8 cellular contexts compared by ENCODE assay signal in genomic region chr3:195208183-195208582, GRCh38.
DNase-seq lines count a peak whose midpoint lies in the region; ATAC-seq and TF ChIP-seq lines count a peak whose summit lies in the region.

No MANE protein-coding gene starts in this region.

- DNase-seq in activated CD8-positive, alpha-beta memory T cell treated with anti-CD3 and anti-CD28 coated beads for 24 hours: peak; percentile 57
- no peak for DNase-seq in activated CD8-positive, alpha-beta memory T cell treated with anti-CD3 and anti-CD28 coated beads, Interleukin-2, amount 50 U/mL, for 4 hours
- DNase-seq in OCI-LY7 (ENCODE audit: low spot score) (peak; percentile 43), NCI-H1092 treated with DMSO at 0.1 percent for 48 hours (lab: John Stamatoyannopoulos, UW) (no peak), NCI-H524 treated with DMSO at 0.1 percent for 48 hours (lab: John Stamatoyannopoulos, UW) (no peak), DMS53 treated with DMSO at 0.1 percent for 48 hours (lab: John Stamatoyannopoulos, UW; ENCODE audit: unreplicated experiment) (no peak)
- DNase-seq in stimulated activated effector memory CD8-positive, alpha-beta T cell treated with anti-CD3 and anti-CD28 coated beads, Interleukin-12 subunit alpha, Interleukin-12 subunit beta, amount 100 ng/mL, for 72 hours (ENCODE audit: low spot score in 2 of 2): peak in 1 of 2 donors; percentile 46

- ATAC-seq in HG02588 (IDR thresholded peaks at IDR 0.05; ENCODE audit: unreplicated experiment): peak; percentile 84
- ATAC-seq in stimulated activated effector memory CD8-positive, alpha-beta T cell treated with anti-CD3 and anti-CD28 coated beads, Interleukin-12 subunit alpha, Interleukin-12 subunit beta, amount 100 ng/mL, for 72 hours: peak; percentile 83

- H2AFZ ChIP-seq in OCI-LY7 (ENCODE audit: low read length): no peak overlapping the region

- H3K4me3 Mint-ChIP-seq in stimulated activated effector memory CD8-positive, alpha-beta T cell treated with anti-CD3 and anti-CD28 coated beads, Interleukin-12 subunit alpha, Interleukin-12 subunit beta, amount 100 ng/mL, for 72 hours: no peak overlapping the region

- H3K27ac ChIP-seq in OCI-LY7 (ENCODE audit: low read depth, low read length, poor library complexity, severe bottlenecking): no peak overlapping the region

- peak overlapping the region; percentile 24 for H3K27ac Mint-ChIP-seq in stimulated activated effector memory CD8-positive, alpha-beta T cell treated with anti-CD3 and anti-CD28 coated beads, Interleukin-12 subunit alpha, Interleukin-12 subunit beta, amount 100 ng/mL, for 72 hours

- H3K36me3 Mint-ChIP-seq in stimulated activated effector memory CD8-positive, alpha-beta T cell treated with anti-CD3 and anti-CD28 coated beads, Interleukin-12 subunit alpha, Interleukin-12 subunit beta, amount 100 ng/mL, for 72 hours: no peaks in the 10 kb centered on the region

- no peaks in the 10 kb centered on the region for H3K9me3 Mint-ChIP-seq in stimulated activated effector memory CD8-positive, alpha-beta T cell treated with anti-CD3 and anti-CD28 coated beads, Interleukin-12 subunit alpha, Interleukin-12 subunit beta, amount 100 ng/mL, for 72 hours

- H4K20me1 ChIP-seq in OCI-LY7 (ENCODE audit: insufficient read depth, low read length): no peaks in the 10 kb centered on the region

- intact Hi-C loops in OCI-LY7 (cut with micrococcal nuclease; ENCODE audit: unreplicated experiment): no loop called here

- H3K4me2 ChIP-seq in OCI-LY7 (ENCODE audit: low read length): peak overlapping the region; percentile 34; the same call in 1 of the 2 replicates

- H3K4me1 Mint-ChIP-seq in stimulated activated effector memory CD8-positive, alpha-beta T cell treated with anti-CD3 and anti-CD28 coated beads, Interleukin-12 subunit alpha, Interleukin-12 subunit beta, amount 100 ng/mL, for 72 hours: peaks cover 35% of the 10 kb centered on the region

- H3K9me2 ChIP-seq in OCI-LY7 (ENCODE audit: insufficient read depth, low read length): no peaks in the 10 kb centered on the region

- H3K9me3 ChIP-seq in OCI-LY7 (ENCODE audit: low read length): no peaks in the 10 kb centered on the region

- POLR2A ChIA-PET in OCI-LY7 (lab: Charles Lee): interaction anchor here (0.8 to 1.5 kb wide), 3 partner anchors 8 to 44 kb away, joined by 3 read pairs; no protein-coding TSS in a partner anchor

- CTCF ChIA-PET in OCI-LY7 (lab: Charles Lee; ENCODE audit: unreplicated experiment): no interaction called here

- H3K4me1 ChIP-seq in OCI-LY7 (ENCODE audit: insufficient read depth, low read length, poor library complexity, severe bottlenecking): peaks cover 35% of the 10 kb centered on the region

- peaks cover 4% of the 10 kb centered on the region; the same call in 1 of the 2 replicates for H3K36me3 ChIP-seq in OCI-LY7 (ENCODE audit: insufficient read depth, low read length)

- no peak overlapping the region for H3K4me3 ChIP-seq in OCI-LY7 (ENCODE audit: low read depth, low read length, poor library complexity, severe bottlenecking)

- no TSS peak for BruUV-seq in OCI-LY7 (replicated peaks; lab: Mats Ljungman, UMichigan)

- H3K79me2 ChIP-seq in OCI-LY7 (ENCODE audit: insufficient read depth, low read depth, low read length): 0 out of 2 replicates have a peak, but pooled peaks cover 4% of the 10 kb centered on the region

- no peak for TF ChIP-seq CTCF in OCI-LY7 (conservative IDR thresholded peaks at IDR 0.05; ENCODE audit: low read length)

Comparison
In these comparisons a context has a peak if more than half of its experiments do, and no peak if none do; other contexts are left out.
1. DNase-seq: peak in activated CD8-positive, alpha-beta memory T cell treated with anti-CD3 and anti-CD28 coated beads for 24 hours (single experiment) and OCI-LY7 (single experiment); none in activated CD8-positive, alpha-beta memory T cell treated with anti-CD3 and anti-CD28 coated beads, Interleukin-2, amount 50 U/mL, for 4 hours (single experiment), NCI-H1092 treated with DMSO at 0.1 percent for 48 hours (single experiment), NCI-H524 treated with DMSO at 0.1 percent for 48 hours (single experiment) and DMS53 treated with DMSO at 0.1 percent for 48 hours (single experiment).